In the genomic region with DNA sequence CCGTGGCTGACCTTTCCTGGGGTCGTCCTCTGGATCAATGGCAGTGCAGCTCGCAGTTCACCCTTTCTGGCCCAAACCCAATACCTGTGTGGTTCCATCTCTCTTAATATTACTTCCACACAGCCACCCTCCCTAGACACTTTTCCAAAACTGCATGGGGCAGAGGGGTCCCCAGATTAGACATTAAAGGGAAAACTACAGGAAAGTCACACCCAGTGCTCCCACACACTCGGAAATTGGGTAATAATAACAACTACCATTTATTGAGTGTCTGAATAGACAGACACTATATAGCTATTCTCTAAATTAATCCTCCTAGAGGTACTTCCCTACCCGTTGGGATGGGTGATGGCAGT, we compare ENCODE assay signal across 1 cellular context.
A peak's percentile ranks its signal among the peaks of the same experiment; 100 is the strongest.
TF ChIP-seq lines count a peak whose summit lies in the region.

No MANE protein-coding gene starts in this region.

TF ChIP-seq in HepG2, 621 proteins besides CTCF, POLR2A, EP300 and RAD21:
- TF ChIP-seq SMARCE1 (IDR thresholded peaks at IDR 0.05; ENCODE audit: borderline replicate concordance) = no peak
- TF ChIP-seq ZNF607 (CRISPR knock-in tag; IDR thresholded peaks at IDR 0.05; ENCODE audit: borderline replicate concordance) = peak; percentile 66
- TF ChIP-seq MEIS1 (CRISPR knock-in tag; IDR thresholded peaks at IDR 0.05; ENCODE audit: borderline replicate concordance) = peak; percentile 39; the same call in 1 of the 2 replicates
- TF ChIP-seq NR2F6 (IDR thresholded peaks at IDR 0.05) = 0 out of 2 replicates have a peak, but pooled peaks have one; percentile 5
- TF ChIP-seq NR2F6 (CRISPR knock-in tag; IDR thresholded peaks at IDR 0.05) = no peak
- no peak for TF ChIP-seq ZMAT5 (CRISPR knock-in tag; IDR thresholded peaks at IDR 0.05; ENCODE audit: borderline replicate concordance, low read depth)
- peak; percentile 37; the same call in 1 of the 2 replicates for TF ChIP-seq ZNF510 (CRISPR knock-in tag; IDR thresholded peaks at IDR 0.05; ENCODE audit: low read depth)
- TF ChIP-seq RXRA (CRISPR knock-in tag; IDR thresholded peaks at IDR 0.05) = 0 out of 2 replicates have a peak, but pooled peaks have one; percentile 3
- TF ChIP-seq, protein P1, sequence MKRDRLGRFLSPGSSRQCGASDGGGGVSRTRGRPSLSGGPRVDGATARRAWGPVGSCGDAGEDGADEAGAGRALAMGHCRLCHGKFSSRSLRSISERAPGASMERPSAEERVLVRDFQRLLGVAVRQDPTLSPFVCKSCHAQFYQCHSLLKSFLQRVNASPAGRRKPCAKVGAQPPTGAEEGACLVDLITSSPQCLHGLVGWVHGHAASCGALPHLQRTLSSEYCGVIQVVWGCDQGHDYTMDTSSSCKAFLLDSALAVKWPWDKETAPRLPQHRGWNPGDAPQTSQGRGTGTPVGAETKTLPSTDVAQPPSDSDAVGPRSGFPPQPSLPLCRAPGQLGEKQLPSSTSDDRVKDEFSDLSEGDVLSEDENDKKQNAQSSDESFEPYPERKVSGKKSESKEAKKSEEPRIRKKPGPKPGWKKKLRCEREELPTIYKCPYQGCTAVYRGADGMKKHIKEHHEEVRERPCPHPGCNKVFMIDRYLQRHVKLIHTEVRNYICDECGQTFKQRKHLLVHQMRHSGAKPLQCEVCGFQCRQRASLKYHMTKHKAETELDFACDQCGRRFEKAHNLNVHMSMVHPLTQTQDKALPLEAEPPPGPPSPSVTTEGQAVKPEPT (CRISPR knock-in tag; IDR thresholded peaks at IDR 0.05; ENCODE audit: low read depth) = 0 out of 2 replicates have a peak, but pooled peaks have one; percentile 32
- TF ChIP-seq LCORL (IDR thresholded peaks at IDR 0.05) = no peak
- TF ChIP-seq LCORL (CRISPR knock-in tag; IDR thresholded peaks at IDR 0.05) = 0 out of 2 replicates have a peak, but pooled peaks have one; percentile 1
- TF ChIP-seq, protein P2, sequence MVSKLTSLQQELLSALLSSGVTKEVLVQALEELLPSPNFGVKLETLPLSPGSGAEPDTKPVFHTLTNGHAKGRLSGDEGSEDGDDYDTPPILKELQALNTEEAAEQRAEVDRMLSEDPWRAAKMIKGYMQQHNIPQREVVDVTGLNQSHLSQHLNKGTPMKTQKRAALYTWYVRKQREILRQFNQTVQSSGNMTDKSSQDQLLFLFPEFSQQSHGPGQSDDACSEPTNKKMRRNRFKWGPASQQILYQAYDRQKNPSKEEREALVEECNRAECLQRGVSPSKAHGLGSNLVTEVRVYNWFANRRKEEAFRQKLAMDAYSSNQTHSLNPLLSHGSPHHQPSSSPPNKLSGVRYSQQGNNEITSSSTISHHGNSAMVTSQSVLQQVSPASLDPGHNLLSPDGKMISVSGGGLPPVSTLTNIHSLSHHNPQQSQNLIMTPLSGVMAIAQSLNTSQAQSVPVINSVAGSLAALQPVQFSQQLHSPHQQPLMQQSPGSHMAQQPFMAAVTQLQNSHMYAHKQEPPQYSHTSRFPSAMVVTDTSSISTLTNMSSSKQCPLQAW (CRISPR knock-in tag; IDR thresholded peaks at IDR 0.05) = 0 out of 2 replicates have a peak, but pooled peaks have one; percentile 34
- TF ChIP-seq ZNF670 (CRISPR knock-in tag; IDR thresholded peaks at IDR 0.05; ENCODE audit: borderline replicate concordance) = peak; percentile 57; the same call in 1 of the 2 replicates
- TF ChIP-seq NR2C2 (CRISPR knock-in tag; IDR thresholded peaks at IDR 0.05; ENCODE audit: borderline replicate concordance) = 0 out of 2 replicates have a peak, but pooled peaks have one; percentile 29
- TF ChIP-seq ZNF572 (CRISPR knock-in tag; IDR thresholded peaks at IDR 0.05) = 0 out of 2 replicates have a peak, but pooled peaks have one; percentile 39
- peak; percentile 7; the same call in 1 of the 2 replicates for TF ChIP-seq ARNTL (CRISPR knock-in tag; IDR thresholded peaks at IDR 0.05)
- no peak for TF ChIP-seq ETS1 (CRISPR knock-in tag; IDR thresholded peaks at IDR 0.05)
- TF ChIP-seq ARID5B (CRISPR knock-in tag; IDR thresholded peaks at IDR 0.05) = 0 out of 2 replicates have a peak, but pooled peaks have one; percentile 4
- TF ChIP-seq ZBED4 (CRISPR knock-in tag; IDR thresholded peaks at IDR 0.05; ENCODE audit: borderline replicate concordance) = peak; percentile 27; the same call in 1 of the 2 replicates
- TF ChIP-seq ZNF629 (CRISPR knock-in tag; conservative IDR thresholded peaks at IDR 0.05) = no peak
- no peak for TF ChIP-seq AFF4 (CRISPR knock-in tag; IDR thresholded peaks at IDR 0.05)
- TF ChIP-seq TAF1 (CRISPR knock-in tag; IDR thresholded peaks at IDR 0.05) = peak; percentile 3; the same call in 1 of the 2 replicates
- 0 out of 2 replicates have a peak, but pooled peaks have one; percentile 6 for TF ChIP-seq HMG20A (CRISPR knock-in tag; IDR thresholded peaks at IDR 0.05; ENCODE audit: borderline replicate concordance)
- TF ChIP-seq MTA1 (CRISPR knock-in tag; IDR thresholded peaks at IDR 0.05; ENCODE audit: borderline replicate concordance) = 0 out of 2 replicates have a peak, but pooled peaks have one; percentile 5
TF ChIP-seq in HepG2: peak in this region for 17.
